ENCODE assay signal across 1 cellular context in the genomic region with DNA sequence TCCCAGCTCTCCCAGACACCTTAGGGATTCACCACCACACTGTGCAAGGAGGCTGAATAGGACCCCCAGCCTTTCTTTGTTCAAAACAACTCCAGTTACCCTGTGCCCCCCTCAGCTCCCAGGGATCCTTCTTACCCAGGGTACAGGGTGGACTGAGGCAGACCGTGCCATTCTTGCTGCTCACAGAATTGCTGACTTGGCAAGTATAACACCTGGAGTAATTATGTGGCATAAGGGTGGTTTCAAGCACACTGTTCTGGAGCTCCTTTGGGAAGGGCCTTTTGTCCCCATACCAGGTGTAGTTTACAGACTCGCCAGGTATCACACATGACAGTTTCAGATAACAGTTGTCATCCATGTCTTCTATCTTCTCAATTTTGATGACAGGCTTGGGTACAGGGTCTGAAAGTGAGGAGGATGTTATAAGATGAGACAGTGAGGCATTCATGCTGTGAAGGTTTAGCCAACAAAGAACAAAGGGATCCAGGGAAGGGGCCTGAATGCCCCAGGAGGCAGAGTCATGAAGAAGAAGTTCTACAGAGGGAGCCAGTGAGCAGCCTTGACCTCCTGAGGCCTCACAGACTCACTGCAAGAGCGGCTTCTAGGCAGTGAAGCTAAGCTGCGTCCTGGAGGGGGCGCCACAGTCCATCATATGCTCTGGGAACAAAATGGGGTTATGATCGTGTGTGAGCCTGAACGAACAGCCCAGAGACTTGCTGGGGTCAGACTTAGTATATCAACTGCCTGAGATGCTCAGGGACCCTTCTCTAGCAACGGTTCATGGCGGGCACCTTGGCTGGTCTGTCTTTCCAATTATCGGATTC.
TF ChIP-seq lines count a peak whose summit lies in the region.

No MANE protein-coding gene starts in this region.

TF ChIP-seq in GM12878, 131 proteins besides CTCF, POLR2A, EP300 and RAD21 (continues in another document):
- TF ChIP-seq POLR2AphosphoS2 (IDR thresholded peaks at IDR 0.05; ENCODE audit: low read depth, low read length) (peak; percentile 48; the same call in 1 of the 2 replicates), POLR2AphosphoS5 (IDR thresholded peaks at IDR 0.05; ENCODE audit: low read length) (peak; percentile 64), SMC3 (IDR thresholded peaks at IDR 0.05; ENCODE audit: borderline replicate concordance, low read length) (peak; percentile 84), MYC (IDR thresholded peaks at IDR 0.05; ENCODE audit: insufficient read depth, insufficient read length, insufficient replicate concordance, low read length, severe bottlenecking) (no peak), IKZF1 (conservative IDR thresholded peaks at IDR 0.05) (0 out of 2 replicates have a peak, but pooled peaks have one; percentile 14), ETV6 (conservative IDR thresholded peaks at IDR 0.05 in 1 of 2, IDR thresholded peaks at IDR 0.05 in 1 of 2; ENCODE audit: borderline replicate concordance in 1 of 2, low read depth in 1 of 2) (no peak), MXI1 (IDR thresholded peaks at IDR 0.05; ENCODE audit: low read depth, low read length) (peak; percentile 31; the same call in 1 of the 2 replicates), YY1 (IDR thresholded peaks at IDR 0.05; ENCODE audit: low read depth, low read length) (peak; percentile 91), BACH1 (IDR thresholded peaks at IDR 0.05; ENCODE audit: borderline replicate concordance) (peak; percentile 28; the same call in 1 of the 2 replicates), POU2F2 (IDR thresholded peaks at IDR 0.05; ENCODE audit: borderline replicate concordance, low read depth, low read length) (peak; percentile 83; the same call in 1 of the 3 replicates), NR2F1 (conservative IDR thresholded peaks at IDR 0.05) (peak; percentile 92), MTA2 (IDR thresholded peaks at IDR 0.05; ENCODE audit: low read depth) (no peak), WRNIP1 (IDR thresholded peaks at IDR 0.05; ENCODE audit: borderline replicate concordance, low read depth, low read length) (no peak), HCFC1 (IDR thresholded peaks at IDR 0.05; ENCODE audit: low read length) (no peak), SIN3A (IDR thresholded peaks at IDR 0.05; ENCODE audit: low read depth, low read length) (0 out of 2 replicates have a peak, but pooled peaks have one; percentile 38), SMARCA5 (IDR thresholded peaks at IDR 0.05) (peak; percentile 80), STAT1 (conservative IDR thresholded peaks at IDR 0.05) (no peak), PAX5 (IDR thresholded peaks at IDR 0.05; ENCODE audit: borderline replicate concordance, low read depth, low read length) (peak; percentile 63; the same call in 1 of the 2 replicates), SRF (IDR thresholded peaks at IDR 0.05; ENCODE audit: low read depth in 2 of 2, low read length in 2 of 2) (no peak)
- TF ChIP-seq, protein P1, sequence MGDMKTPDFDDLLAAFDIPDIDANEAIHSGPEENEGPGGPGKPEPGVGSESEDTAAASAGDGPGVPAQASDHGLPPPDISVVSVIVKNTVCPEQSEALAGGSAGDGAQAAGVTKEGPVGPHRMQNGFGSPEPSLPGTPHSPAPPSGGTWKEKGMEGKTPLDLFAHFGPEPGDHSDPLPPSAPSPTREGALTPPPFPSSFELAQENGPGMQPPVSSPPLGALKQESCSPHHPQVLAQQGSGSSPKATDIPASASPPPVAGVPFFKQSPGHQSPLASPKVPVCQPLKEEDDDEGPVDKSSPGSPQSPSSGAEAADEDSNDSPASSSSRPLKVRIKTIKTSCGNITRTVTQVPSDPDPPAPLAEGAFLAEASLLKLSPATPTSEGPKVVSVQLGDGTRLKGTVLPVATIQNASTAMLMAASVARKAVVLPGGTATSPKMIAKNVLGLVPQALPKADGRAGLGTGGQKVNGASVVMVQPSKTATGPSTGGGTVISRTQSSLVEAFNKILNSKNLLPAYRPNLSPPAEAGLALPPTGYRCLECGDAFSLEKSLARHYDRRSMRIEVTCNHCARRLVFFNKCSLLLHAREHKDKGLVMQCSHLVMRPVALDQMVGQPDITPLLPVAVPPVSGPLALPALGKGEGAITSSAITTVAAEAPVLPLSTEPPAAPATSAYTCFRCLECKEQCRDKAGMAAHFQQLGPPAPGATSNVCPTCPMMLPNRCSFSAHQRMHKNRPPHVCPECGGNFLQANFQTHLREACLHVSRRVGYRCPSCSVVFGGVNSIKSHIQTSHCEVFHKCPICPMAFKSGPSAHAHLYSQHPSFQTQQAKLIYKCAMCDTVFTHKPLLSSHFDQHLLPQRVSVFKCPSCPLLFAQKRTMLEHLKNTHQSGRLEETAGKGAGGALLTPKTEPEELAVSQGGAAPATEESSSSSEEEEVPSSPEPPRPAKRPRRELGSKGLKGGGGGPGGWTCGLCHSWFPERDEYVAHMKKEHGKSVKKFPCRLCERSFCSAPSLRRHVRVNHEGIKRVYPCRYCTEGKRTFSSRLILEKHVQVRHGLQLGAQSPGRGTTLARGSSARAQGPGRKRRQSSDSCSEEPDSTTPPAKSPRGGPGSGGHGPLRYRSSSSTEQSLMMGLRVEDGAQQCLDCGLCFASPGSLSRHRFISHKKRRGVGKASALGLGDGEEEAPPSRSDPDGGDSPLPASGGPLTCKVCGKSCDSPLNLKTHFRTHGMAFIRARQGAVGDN (IDR thresholded peaks at IDR 0.05) = peak; percentile 31; the same call in 1 of the 2 replicates
- TF ChIP-seq, protein P2, sequence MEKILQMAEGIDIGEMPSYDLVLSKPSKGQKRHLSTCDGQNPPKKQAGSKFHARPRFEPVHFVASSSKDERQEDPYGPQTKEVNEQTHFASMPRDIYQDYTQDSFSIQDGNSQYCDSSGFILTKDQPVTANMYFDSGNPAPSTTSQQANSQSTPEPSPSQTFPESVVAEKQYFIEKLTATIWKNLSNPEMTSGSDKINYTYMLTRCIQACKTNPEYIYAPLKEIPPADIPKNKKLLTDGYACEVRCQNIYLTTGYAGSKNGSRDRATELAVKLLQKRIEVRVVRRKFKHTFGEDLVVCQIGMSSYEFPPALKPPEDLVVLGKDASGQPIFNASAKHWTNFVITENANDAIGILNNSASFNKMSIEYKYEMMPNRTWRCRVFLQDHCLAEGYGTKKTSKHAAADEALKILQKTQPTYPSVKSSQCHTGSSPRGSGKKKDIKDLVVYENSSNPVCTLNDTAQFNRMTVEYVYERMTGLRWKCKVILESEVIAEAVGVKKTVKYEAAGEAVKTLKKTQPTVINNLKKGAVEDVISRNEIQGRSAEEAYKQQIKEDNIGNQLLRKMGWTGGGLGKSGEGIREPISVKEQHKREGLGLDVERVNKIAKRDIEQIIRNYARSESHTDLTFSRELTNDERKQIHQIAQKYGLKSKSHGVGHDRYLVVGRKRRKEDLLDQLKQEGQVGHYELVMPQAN (conservative IDR thresholded peaks at IDR 0.05) = no peak
- TF ChIP-seq, protein P3, sequence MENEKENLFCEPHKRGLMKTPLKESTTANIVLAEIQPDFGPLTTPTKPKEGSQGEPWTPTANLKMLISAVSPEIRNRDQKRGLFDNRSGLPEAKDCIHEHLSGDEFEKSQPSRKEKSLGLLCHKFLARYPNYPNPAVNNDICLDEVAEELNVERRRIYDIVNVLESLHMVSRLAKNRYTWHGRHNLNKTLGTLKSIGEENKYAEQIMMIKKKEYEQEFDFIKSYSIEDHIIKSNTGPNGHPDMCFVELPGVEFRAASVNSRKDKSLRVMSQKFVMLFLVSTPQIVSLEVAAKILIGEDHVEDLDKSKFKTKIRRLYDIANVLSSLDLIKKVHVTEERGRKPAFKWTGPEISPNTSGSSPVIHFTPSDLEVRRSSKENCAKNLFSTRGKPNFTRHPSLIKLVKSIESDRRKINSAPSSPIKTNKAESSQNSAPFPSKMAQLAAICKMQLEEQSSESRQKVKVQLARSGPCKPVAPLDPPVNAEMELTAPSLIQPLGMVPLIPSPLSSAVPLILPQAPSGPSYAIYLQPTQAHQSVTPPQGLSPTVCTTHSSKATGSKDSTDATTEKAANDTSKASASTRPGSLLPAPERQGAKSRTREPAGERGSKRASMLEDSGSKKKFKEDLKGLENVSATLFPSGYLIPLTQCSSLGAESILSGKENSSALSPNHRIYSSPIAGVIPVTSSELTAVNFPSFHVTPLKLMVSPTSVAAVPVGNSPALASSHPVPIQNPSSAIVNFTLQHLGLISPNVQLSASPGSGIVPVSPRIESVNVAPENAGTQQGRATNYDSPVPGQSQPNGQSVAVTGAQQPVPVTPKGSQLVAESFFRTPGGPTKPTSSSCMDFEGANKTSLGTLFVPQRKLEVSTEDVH (IDR thresholded peaks at IDR 0.05; ENCODE audit: low read depth, partially characterized antibody) = peak; percentile 39
- TF ChIP-seq, protein P4, sequence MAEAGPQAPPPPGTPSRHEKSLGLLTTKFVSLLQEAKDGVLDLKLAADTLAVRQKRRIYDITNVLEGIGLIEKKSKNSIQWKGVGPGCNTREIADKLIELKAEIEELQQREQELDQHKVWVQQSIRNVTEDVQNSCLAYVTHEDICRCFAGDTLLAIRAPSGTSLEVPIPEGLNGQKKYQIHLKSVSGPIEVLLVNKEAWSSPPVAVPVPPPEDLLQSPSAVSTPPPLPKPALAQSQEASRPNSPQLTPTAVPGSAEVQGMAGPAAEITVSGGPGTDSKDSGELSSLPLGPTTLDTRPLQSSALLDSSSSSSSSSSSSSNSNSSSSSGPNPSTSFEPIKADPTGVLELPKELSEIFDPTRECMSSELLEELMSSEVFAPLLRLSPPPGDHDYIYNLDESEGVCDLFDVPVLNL (IDR thresholded peaks at IDR 0.05; ENCODE audit: low read depth, low read length) = no peak
- TF ChIP-seq, protein P5, sequence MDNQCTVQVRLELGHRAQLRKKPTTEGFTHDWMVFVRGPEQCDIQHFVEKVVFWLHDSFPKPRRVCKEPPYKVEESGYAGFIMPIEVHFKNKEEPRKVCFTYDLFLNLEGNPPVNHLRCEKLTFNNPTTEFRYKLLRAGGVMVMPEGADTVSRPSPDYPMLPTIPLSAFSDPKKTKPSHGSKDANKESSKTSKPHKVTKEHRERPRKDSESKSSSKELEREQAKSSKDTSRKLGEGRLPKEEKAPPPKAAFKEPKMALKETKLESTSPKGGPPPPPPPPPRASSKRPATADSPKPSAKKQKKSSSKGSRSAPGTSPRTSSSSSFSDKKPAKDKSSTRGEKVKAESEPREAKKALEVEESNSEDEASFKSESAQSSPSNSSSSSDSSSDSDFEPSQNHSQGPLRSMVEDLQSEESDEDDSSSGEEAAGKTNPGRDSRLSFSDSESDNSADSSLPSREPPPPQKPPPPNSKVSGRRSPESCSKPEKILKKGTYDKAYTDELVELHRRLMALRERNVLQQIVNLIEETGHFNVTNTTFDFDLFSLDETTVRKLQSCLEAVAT (IDR thresholded peaks at IDR 0.05) = 0 out of 2 replicates have a peak, but pooled peaks have one; percentile 24
- TF ChIP-seq, protein P6, sequence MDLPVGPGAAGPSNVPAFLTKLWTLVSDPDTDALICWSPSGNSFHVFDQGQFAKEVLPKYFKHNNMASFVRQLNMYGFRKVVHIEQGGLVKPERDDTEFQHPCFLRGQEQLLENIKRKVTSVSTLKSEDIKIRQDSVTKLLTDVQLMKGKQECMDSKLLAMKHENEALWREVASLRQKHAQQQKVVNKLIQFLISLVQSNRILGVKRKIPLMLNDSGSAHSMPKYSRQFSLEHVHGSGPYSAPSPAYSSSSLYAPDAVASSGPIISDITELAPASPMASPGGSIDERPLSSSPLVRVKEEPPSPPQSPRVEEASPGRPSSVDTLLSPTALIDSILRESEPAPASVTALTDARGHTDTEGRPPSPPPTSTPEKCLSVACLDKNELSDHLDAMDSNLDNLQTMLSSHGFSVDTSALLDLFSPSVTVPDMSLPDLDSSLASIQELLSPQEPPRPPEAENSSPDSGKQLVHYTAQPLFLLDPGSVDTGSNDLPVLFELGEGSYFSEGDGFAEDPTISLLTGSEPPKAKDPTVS (IDR thresholded peaks at IDR 0.05; ENCODE audit: low read depth, low read length) = peak; percentile 53; the same call in 1 of the 2 replicates
- TF ChIP-seq, protein P7, sequence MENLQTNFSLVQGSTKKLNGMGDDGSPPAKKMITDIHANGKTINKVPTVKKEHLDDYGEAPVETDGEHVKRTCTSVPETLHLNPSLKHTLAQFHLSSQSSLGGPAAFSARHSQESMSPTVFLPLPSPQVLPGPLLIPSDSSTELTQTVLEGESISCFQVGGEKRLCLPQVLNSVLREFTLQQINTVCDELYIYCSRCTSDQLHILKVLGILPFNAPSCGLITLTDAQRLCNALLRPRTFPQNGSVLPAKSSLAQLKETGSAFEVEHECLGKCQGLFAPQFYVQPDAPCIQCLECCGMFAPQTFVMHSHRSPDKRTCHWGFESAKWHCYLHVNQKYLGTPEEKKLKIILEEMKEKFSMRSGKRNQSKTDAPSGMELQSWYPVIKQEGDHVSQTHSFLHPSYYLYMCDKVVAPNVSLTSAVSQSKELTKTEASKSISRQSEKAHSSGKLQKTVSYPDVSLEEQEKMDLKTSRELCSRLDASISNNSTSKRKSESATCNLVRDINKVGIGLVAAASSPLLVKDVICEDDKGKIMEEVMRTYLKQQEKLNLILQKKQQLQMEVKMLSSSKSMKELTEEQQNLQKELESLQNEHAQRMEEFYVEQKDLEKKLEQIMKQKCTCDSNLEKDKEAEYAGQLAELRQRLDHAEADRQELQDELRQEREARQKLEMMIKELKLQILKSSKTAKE (IDR thresholded peaks at IDR 0.05; ENCODE audit: low read depth, poor library complexity, severe bottlenecking) = peak; percentile 33
- TF ChIP-seq, protein P8, sequence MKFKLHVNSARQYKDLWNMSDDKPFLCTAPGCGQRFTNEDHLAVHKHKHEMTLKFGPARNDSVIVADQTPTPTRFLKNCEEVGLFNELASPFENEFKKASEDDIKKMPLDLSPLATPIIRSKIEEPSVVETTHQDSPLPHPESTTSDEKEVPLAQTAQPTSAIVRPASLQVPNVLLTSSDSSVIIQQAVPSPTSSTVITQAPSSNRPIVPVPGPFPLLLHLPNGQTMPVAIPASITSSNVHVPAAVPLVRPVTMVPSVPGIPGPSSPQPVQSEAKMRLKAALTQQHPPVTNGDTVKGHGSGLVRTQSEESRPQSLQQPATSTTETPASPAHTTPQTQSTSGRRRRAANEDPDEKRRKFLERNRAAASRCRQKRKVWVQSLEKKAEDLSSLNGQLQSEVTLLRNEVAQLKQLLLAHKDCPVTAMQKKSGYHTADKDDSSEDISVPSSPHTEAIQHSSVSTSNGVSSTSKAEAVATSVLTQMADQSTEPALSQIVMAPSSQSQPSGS (IDR thresholded peaks at IDR 0.05; ENCODE audit: low read length) = 0 out of 2 replicates have a peak, but pooled peaks have one; percentile 39
